ENCODE assay signal across 9 cellular contexts in the genomic region with DNA sequence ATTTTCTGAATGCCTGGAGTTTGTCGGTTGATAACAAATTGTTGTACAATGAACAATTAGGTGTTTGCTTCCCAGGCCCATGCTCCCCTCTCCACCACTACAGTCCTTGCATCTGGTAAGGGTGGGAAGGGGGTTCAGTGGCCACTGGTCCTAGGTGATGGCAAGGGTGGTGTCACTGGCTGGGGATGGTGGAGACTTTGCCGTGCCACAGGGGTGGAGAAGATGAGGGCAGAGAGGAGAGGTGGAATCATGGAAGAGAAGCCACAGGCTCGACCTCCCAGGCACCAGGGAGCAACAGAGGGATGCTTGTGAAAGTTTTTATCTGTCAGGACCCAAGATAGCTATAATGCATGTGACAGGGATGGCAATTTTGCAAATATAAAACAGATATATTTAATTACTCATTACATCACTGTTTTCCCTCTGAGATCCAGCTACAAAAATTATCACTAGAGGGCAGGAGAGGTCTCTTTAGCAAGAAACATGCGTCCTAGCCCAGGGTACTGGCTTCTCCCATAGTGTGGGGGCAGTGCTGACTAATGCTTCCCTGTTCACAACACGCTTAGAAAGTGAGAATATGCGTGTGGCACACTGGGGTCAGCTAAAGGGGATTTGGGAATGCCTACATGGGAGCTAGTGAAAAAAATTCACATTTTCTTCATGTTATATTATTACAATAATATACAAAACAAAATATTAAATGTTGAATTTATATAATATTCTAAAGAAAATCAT. TPM values are rescaled to one million over a fixed set of nuclear protein-coding genes. Genes with fewer than 3 reads are reported as not detected.
A peak's percentile ranks its signal among the peaks of the same experiment; 100 is the strongest.
DNase-seq lines count a peak whose midpoint lies in the region; ATAC-seq and TF ChIP-seq lines count a peak whose summit lies in the region.
"Had no signal": no experiment of that assay in that cellular context is flagged by ENCODE, and none has a peak within 500 bp of the region (broad histone marks: within the 10 kb centered on the region; RNA-seq: fewer than 3 reads in every experiment).

No MANE protein-coding gene starts in this region.

- peaks cover 12% of the 10 kb centered on the region for H3K4me1 ChIP-seq in CD4-positive, CD25-positive, alpha-beta regulatory T cell (ENCODE audit: control insufficient read depth, insufficient read depth, low read length, poor library complexity, severe bottlenecking)
- peaks cover 4% of the 10 kb centered on the region for H3K4me1 ChIP-seq in GM23338 (ENCODE audit: insufficient read depth)
- H3K4me1 ChIP-seq in mammary epithelial cell (ENCODE audit: insufficient read depth, low read length) = peaks cover 19% of the 10 kb centered on the region

- 20% methylated on average over 6 of the region's 6 CpGs for WGBS in mammary epithelial cell (ENCODE audit: low coverage, missing lambda C conversion rate)

- no peak overlapping the region for H3K4me3 ChIP-seq in CD4-positive, CD25-positive, alpha-beta regulatory T cell (ENCODE audit: low read depth, low read length)
- H3K4me3 ChIP-seq in GM23338 = no peak overlapping the region
- no peak overlapping the region for H3K4me3 ChIP-seq in mammary epithelial cell (replicated peaks in 1 of 3; ENCODE audit: insufficient read depth in 1 of 3, low read depth in 2 of 3, low read length in 3 of 3)

- in situ Hi-C loops in mammary epithelial cell (cut with MboI; ENCODE audit: low sequenced_read_pairs in 2 of 2) = loop anchor here (5.0 to 10.0 kb wide), 2 partner anchors 119 to 326 kb away; no protein-coding TSS in a partner anchor

- ATAC-seq in CD4-positive, CD25-positive, alpha-beta regulatory T cell (ENCODE audit: low read depth in 2 of 2) = peak; percentile 70 to 72
- ATAC-seq in GM23338 (peak; percentile 96), T-helper 17 cell (peak; percentile 83), HG02981 (IDR thresholded peaks at IDR 0.05; ENCODE audit: unreplicated experiment) (no peak)

- H3K79me2 ChIP-seq in GM23338 (replicated peaks; ENCODE audit: insufficient read depth) = no peaks in the 10 kb centered on the region
- no peaks in the 10 kb centered on the region for H3K79me2 ChIP-seq in mammary epithelial cell (ENCODE audit: insufficient read depth, low read length)

- H3K27ac ChIP-seq in CD4-positive, CD25-positive, alpha-beta regulatory T cell (ENCODE audit: insufficient read depth, low read length, poor library complexity, severe bottlenecking) = no peak overlapping the region
- H3K27ac ChIP-seq in GM23338 (ENCODE audit: low read depth) = no peak overlapping the region
- H3K27ac ChIP-seq in mammary epithelial cell (ENCODE audit: insufficient read depth, low read depth, low read length) = peak overlapping the region; percentile 15

- H3K27me3 Mint-ChIP-seq in CD4-positive, CD25-positive, alpha-beta regulatory T cell = peaks cover 5% of the 10 kb centered on the region
- H3K27me3 Mint-ChIP-seq in GM23338 (ENCODE audit: insufficient read depth, low read depth, poor library complexity) (peaks cover 4% of the 10 kb centered on the region), T-helper 17 cell (no peaks in the 10 kb centered on the region)
- H3K27me3 Mint-ChIP-seq: IgD-negative memory B cell had no signal

- peak; percentile 14 to 67 (median 47) for DNase-seq in CD4-positive, CD25-positive, alpha-beta regulatory T cell
- peak; percentile 92 for DNase-seq in GM23338 (ENCODE audit: low spot score)
- DNase-seq in NCI-H1930 (lab: John Stamatoyannopoulos, UW) = peak; percentile 66 to 77
- no peak for DNase-seq in T-helper 17 cell
- peak; percentile 68 for DNase-seq in mammary epithelial cell
- peak; percentile 89 for DNase-seq in islet precursor cell
- DNase-seq in stimulated activated CD4-positive, alpha-beta T cell treated with anti-CD3 and anti-CD28 coated beads, Interleukin-15, amount 100 ng/mL, for 24 hours = peak; percentile 67

- H3K4me1 Mint-ChIP-seq in CD4-positive, CD25-positive, alpha-beta regulatory T cell = peaks cover 0 to 17% (median 9%) of the 10 kb centered on the region in 4 donors
- peaks cover 8% of the 10 kb centered on the region for H3K4me1 Mint-ChIP-seq in GM23338
- peaks cover 28% of the 10 kb centered on the region for H3K4me1 Mint-ChIP-seq in T-helper 17 cell

- H3K36me3 Mint-ChIP-seq in CD4-positive, CD25-positive, alpha-beta regulatory T cell = no peaks in the 10 kb centered on the region
- no peaks in the 10 kb centered on the region for H3K36me3 Mint-ChIP-seq in GM23338 (ENCODE audit: low read depth)
- no peaks in the 10 kb centered on the region for H3K36me3 Mint-ChIP-seq in T-helper 17 cell (ENCODE audit: low read depth)
- H3K36me3 Mint-ChIP-seq: IgD-negative memory B cell had no signal

- TF ChIP-seq CTCF in GM23338 (conservative IDR thresholded peaks at IDR 0.05; ENCODE audit: low read depth in 2 of 2) (peak; percentile 82 to 87), mammary epithelial cell (conservative IDR thresholded peaks at IDR 0.05 in 1 of 2, IDR thresholded peaks at IDR 0.05 in 1 of 2; ENCODE audit: extremely low read depth in 1 of 2, insufficient read depth in 1 of 2, low read depth in 1 of 2, low read length in 2 of 2) (peak; percentile 77 to 80)

- H3K9me2 ChIP-seq in GM23338 (ENCODE audit: insufficient read depth) = 0 out of 2 replicates have a peak, but pooled peaks cover 5% of the 10 kb centered on the region

- peak overlapping the region; percentile 67; the same call in 1 of the 2 replicates for H2AFZ ChIP-seq in GM23338
- no peak overlapping the region for H2AFZ ChIP-seq in mammary epithelial cell (ENCODE audit: low read depth, low read length)

- intact Hi-C loops in mammary epithelial cell (cut with micrococcal nuclease) = loop anchor here (1.0 to 2.0 kb wide), 5 partner anchors 113 to 647 kb away; partner anchors contain the start of gene RNF141

- H3F3A ChIP-seq in GM23338 (replicated peaks; ENCODE audit: low read depth) = no peaks in the 10 kb centered on the region

- H3K27ac Mint-ChIP-seq in CD4-positive, CD25-positive, alpha-beta regulatory T cell = no peak overlapping the region
- H3K27ac Mint-ChIP-seq in GM23338 = peak overlapping the region; percentile 53; the same call in 1 of the 2 replicates
- no peak overlapping the region for H3K27ac Mint-ChIP-seq in T-helper 17 cell
- H3K27ac Mint-ChIP-seq: IgD-negative memory B cell had no signal

- no peak overlapping the region for H3K9ac ChIP-seq in mammary epithelial cell (ENCODE audit: insufficient read depth, low read length)

- H3K27me3 ChIP-seq in CD4-positive, CD25-positive, alpha-beta regulatory T cell (ENCODE audit: control insufficient read depth, insufficient read depth, low read length) = no peaks in the 10 kb centered on the region
- H3K27me3 ChIP-seq in GM23338 (ENCODE audit: insufficient read depth) (no peaks in the 10 kb centered on the region), mammary epithelial cell (ENCODE audit: insufficient read depth, low read length) (no peaks in the 10 kb centered on the region)

- H3K4me2 ChIP-seq in GM23338 (no peak overlapping the region), mammary epithelial cell (ENCODE audit: insufficient read depth, low read depth, low read length) (no peak overlapping the region)

- BruUV-seq in mammary epithelial cell (replicated peaks; lab: Mats Ljungman, UMichigan) = no TSS peak

- no peaks in the 10 kb centered on the region for H3K36me3 ChIP-seq in CD4-positive, CD25-positive, alpha-beta regulatory T cell (ENCODE audit: control insufficient read depth, insufficient read depth, low read length)
- H3K36me3 ChIP-seq in GM23338 (ENCODE audit: insufficient read depth) (no peaks in the 10 kb centered on the region), mammary epithelial cell (ENCODE audit: insufficient read depth, low read length) (no peaks in the 10 kb centered on the region)

- H3K9me3 Mint-ChIP-seq in CD4-positive, CD25-positive, alpha-beta regulatory T cell = no peaks in the 10 kb centered on the region
- H3K9me3 Mint-ChIP-seq in GM23338 = no peaks in the 10 kb centered on the region
- H3K9me3 Mint-ChIP-seq: IgD-negative memory B cell had no signal

- CTCF ChIA-PET in mammary epithelial cell (lab: Charles Lee; ENCODE audit: low non-redundant PET) = interaction anchor here (0.6 to 0.7 kb wide), 7 partner anchors 49 to 653 kb away, joined by 3 to 13 read pairs (median 4); partner anchors contain the start of gene AMPD3

- H4K20me1 ChIP-seq in GM23338 (replicated peaks; ENCODE audit: insufficient read depth) (no peaks in the 10 kb centered on the region), mammary epithelial cell (ENCODE audit: insufficient read depth, low read length) (no peaks in the 10 kb centered on the region)

- no peaks in the 10 kb centered on the region for H3K9me3 ChIP-seq in CD4-positive, CD25-positive, alpha-beta regulatory T cell (ENCODE audit: control insufficient read depth in 2 of 2, low read length in 2 of 2)
- H3K9me3 ChIP-seq in T-helper 17 cell (ENCODE audit: control insufficient read depth, low read length, poor library complexity, severe bottlenecking) (no peaks in the 10 kb centered on the region), mammary epithelial cell (replicated peaks; ENCODE audit: insufficient read depth, low read length) (no peaks in the 10 kb centered on the region)

- no peak overlapping the region for H3K4me3 Mint-ChIP-seq in CD4-positive, CD25-positive, alpha-beta regulatory T cell
- H3K4me3 Mint-ChIP-seq in GM23338 (no peak overlapping the region), T-helper 17 cell (no peak overlapping the region)
- H3K4me3 Mint-ChIP-seq: IgD-negative memory B cell had no signal

- dilution Hi-C loops in mammary epithelial cell (cut with HindIII; ENCODE audit: low sequenced_read_pairs) = no loop called here

TF ChIP-seq in GM23338, 12 proteins besides CTCF, POLR2A, EP300 and RAD21:
- no peak for TF ChIP-seq ETS1 (IDR thresholded peaks at IDR 0.05)
- TF ChIP-seq POLR2AphosphoS5 (IDR thresholded peaks at IDR 0.05; ENCODE audit: low read depth) = no peak
- no peak for TF ChIP-seq ZNF114 (CRISPR knock-in tag; IDR thresholded peaks at IDR 0.05)
- no peak for TF ChIP-seq NANOG (IDR thresholded peaks at IDR 0.05; ENCODE audit: borderline replicate concordance)
- TF ChIP-seq EZH2phosphoT487 (IDR thresholded peaks at IDR 0.05; ENCODE audit: unreplicated experiment) = no peak

RNA-seq across cellular contexts. Expression of gene AMPD3, which starts 49.0 kb away (rescaled TPM):
- 19.7 TPM for total RNA-seq in CD4-positive, CD25-positive, alpha-beta regulatory T cell
- polyA plus RNA-seq in CD4-positive, CD25-positive, alpha-beta regulatory T cell = 10 to 100 TPM in 1 of 4 donors, 1 to 10 TPM in 3; 6.4 to 11.9 (median 7.3) TPM
- total RNA-seq in GM23338 (2014; rRNA removed; shearing (Covaris generic)) = 1.8 and 2.1 TPM in 2 replicates
- polyA plus RNA-seq in GM23338 (2016; fragmentation: Nextera tagmentation; extraction: Ambion mirVana) (1.6 and 1.7 TPM in 2 replicates), mammary epithelial cell (5.3 TPM)
- total RNA-seq in T-helper 17 cell (10 to 100 TPM; 16.8 to 20.2 TPM), mammary epithelial cell (1 to 10 TPM; 6.7 to 8.2 TPM)
- 37.1 TPM for polyA minus RNA-seq in mammary epithelial cell

Comparison
In these comparisons a context has a peak if more than half of its experiments do, and no peak if none do; other contexts are left out.
1. DNase-seq: peak in CD4-positive, CD25-positive, alpha-beta regulatory T cell (3 of 3), GM23338 (single experiment), NCI-H1930 (2 of 2), mammary epithelial cell (single experiment), islet precursor cell (single experiment) and stimulated activated CD4-positive, alpha-beta T cell treated with anti-CD3 and anti-CD28 coated beads, Interleukin-15, amount 100 ng/mL, for 24 hours (single experiment); none in T-helper 17 cell (0 of 3).